1 cellular context compared by ENCODE assay signal in genomic region chr3:30294241-30294667, GRCh38.
TF ChIP-seq lines count a peak whose summit lies in the region.

No MANE protein-coding gene starts in this region.

TF ChIP-seq in WTC11, 78 proteins besides CTCF, POLR2A, EP300 and RAD21:
- TF ChIP-seq ARID4B (CRISPR knock-in tag; IDR thresholded peaks at IDR 0.05; ENCODE audit: borderline replicate concordance) (no peak), TCF7 (CRISPR knock-in tag; IDR thresholded peaks at IDR 0.05; ENCODE audit: low read depth) (no peak), NR2C2 (CRISPR knock-in tag; IDR thresholded peaks at IDR 0.05) (no peak), NR1H2 (CRISPR knock-in tag; IDR thresholded peaks at IDR 0.05) (no peak), TEAD4 (CRISPR knock-in tag; IDR thresholded peaks at IDR 0.05) (no peak), ELF4 (CRISPR knock-in tag; IDR thresholded peaks at IDR 0.05; ENCODE audit: low read depth) (no peak), NFYB (CRISPR knock-in tag; conservative IDR thresholded peaks at IDR 0.05; ENCODE audit: low read depth) (no peak), ATF3 (CRISPR knock-in tag; conservative IDR thresholded peaks at IDR 0.05) (no peak), MLX (CRISPR knock-in tag; IDR thresholded peaks at IDR 0.05) (no peak), MYBL2 (CRISPR knock-in tag; IDR thresholded peaks at IDR 0.05) (no peak), NFE2L1 (CRISPR knock-in tag; IDR thresholded peaks at IDR 0.05) (no peak), ZNF671 (CRISPR knock-in tag; IDR thresholded peaks at IDR 0.05) (no peak), ZNF532 (CRISPR knock-in tag; IDR thresholded peaks at IDR 0.05; ENCODE audit: borderline replicate concordance) (no peak), CREB1 (CRISPR knock-in tag; IDR thresholded peaks at IDR 0.05) (no peak), GTF2I (CRISPR knock-in tag; conservative IDR thresholded peaks at IDR 0.05) (no peak), GABPB1 (CRISPR knock-in tag; IDR thresholded peaks at IDR 0.05) (no peak), CDX4 (CRISPR knock-in tag; IDR thresholded peaks at IDR 0.05; ENCODE audit: borderline replicate concordance) (no peak), ZSCAN18 (CRISPR knock-in tag; IDR thresholded peaks at IDR 0.05) (no peak), ZNF425 (CRISPR knock-in tag; conservative IDR thresholded peaks at IDR 0.05) (no peak)
